In genomic region chr16:50489187-50489586, GRCh38 we compare ENCODE assay signal across 23 cellular contexts. TPM values are rescaled to one million over a fixed set of nuclear protein-coding genes. Genes with fewer than 3 reads are reported as not detected.
"Had no signal": no experiment of that assay in that cellular context is flagged by ENCODE, and none has a peak within 500 bp of the region (broad histone marks: within the 10 kb centered on the region; RNA-seq: fewer than 3 reads in every experiment).

No MANE protein-coding gene starts in this region.

- H3K4me1 Mint-ChIP-seq: stimulated activated effector memory CD8-positive, alpha-beta T cell treated with anti-CD3 and anti-CD28 coated beads, Interleukin-12 subunit alpha, Interleukin-12 subunit beta, amount 100 ng/mL, for 72 hours had no signal

- H3K9me3 Mint-ChIP-seq: stimulated activated effector memory CD8-positive, alpha-beta T cell treated with anti-CD3 and anti-CD28 coated beads, Interleukin-12 subunit alpha, Interleukin-12 subunit beta, amount 100 ng/mL, for 72 hours had no signal

- H3K4me1 ChIP-seq: esophagus muscularis mucosa, gastrocnemius medialis, heart right ventricle, right atrium auricular region, suprapubic skin, thyroid gland, upper lobe of left lung, uterus had no signal

- H3K4me3 Mint-ChIP-seq: naive thymus-derived CD8-positive, alpha-beta T cell; stimulated activated effector memory CD8-positive, alpha-beta T cell treated with anti-CD3 and anti-CD28 coated beads, Interleukin-12 subunit alpha, Interleukin-12 subunit beta, amount 100 ng/mL, for 72 hours had no signal

- H3K27ac Mint-ChIP-seq: naive thymus-derived CD8-positive, alpha-beta T cell; stimulated activated effector memory CD8-positive, alpha-beta T cell treated with anti-CD3 and anti-CD28 coated beads, Interleukin-12 subunit alpha, Interleukin-12 subunit beta, amount 100 ng/mL, for 72 hours had no signal

- H3K36me3 ChIP-seq: esophagus muscularis mucosa, gastrocnemius medialis, heart right ventricle, ovary, right atrium auricular region, suprapubic skin, thyroid gland, upper lobe of left lung, uterus had no signal

- H3K27ac ChIP-seq: epithelial cell of prostate, esophagus muscularis mucosa, gastrocnemius medialis, heart right ventricle, ovary, right atrium auricular region, suprapubic skin, thyroid gland, upper lobe of left lung, uterus had no signal

- FAIRE-seq: islet of Langerhans, small intestine had no signal

- ATAC-seq: gastrocnemius medialis; heart right ventricle; left lobe of liver; mucosa of descending colon; naive thymus-derived CD8-positive, alpha-beta T cell; stimulated activated effector memory CD8-positive, alpha-beta T cell treated with anti-CD3 and anti-CD28 coated beads, Interleukin-12 subunit alpha, Interleukin-12 subunit beta, amount 100 ng/mL, for 72 hours; stimulated activated naive CD8-positive, alpha-beta T cell treated with anti-CD3 and anti-CD28 coated beads, Interleukin-15, Interleukin-2, amounts not matched to agents 100 U/mL and 50 U/mL, for 24 hours had no signal

- H3K27me3 ChIP-seq: esophagus muscularis mucosa, gastrocnemius medialis, ovary, right atrium auricular region, suprapubic skin, thyroid gland, upper lobe of left lung, uterus had no signal

- H3K36me3 Mint-ChIP-seq: stimulated activated effector memory CD8-positive, alpha-beta T cell treated with anti-CD3 and anti-CD28 coated beads, Interleukin-12 subunit alpha, Interleukin-12 subunit beta, amount 100 ng/mL, for 72 hours had no signal

- H3K4me3 ChIP-seq: esophagus muscularis mucosa, gastrocnemius medialis, heart right ventricle, mucosa of descending colon, ovary, right atrium auricular region, suprapubic skin, thyroid gland, upper lobe of left lung, uterus had no signal

- H3K9me3 ChIP-seq: gastrocnemius medialis, ovary, suprapubic skin, thyroid gland had no signal

- DNase-seq: effector memory CD4-positive, alpha-beta T cell; gastrocnemius medialis; heart right ventricle; hypothalamus; mammary epithelial cell; mucosa of descending colon; naive thymus-derived CD8-positive, alpha-beta T cell; ovary; small intestine; stimulated activated CD4-positive, alpha-beta T cell treated with anti-CD3 and anti-CD28 coated beads, Interleukin-2, amount 100 ng/mL, for 48 hours; stimulated activated CD8-positive, alpha-beta memory T cell treated with anti-CD3 and anti-CD28 coated beads, Interleukin-4, amount 100 ng/mL, for 48 hours; stimulated activated naive CD8-positive, alpha-beta T cell treated with anti-CD3 and anti-CD28 coated beads, Interleukin-15, Interleukin-2, amounts not matched to agents 100 U/mL and 50 U/mL, for 24 hours; thyroid gland; upper lobe of left lung; uterus had no signal

RNA-seq across cellular contexts. Expression of gene NKD1, which starts 59.0 kb away (rescaled TPM):
- total RNA-seq: fibroblast of villous mesenchyme had no signal
